1 cellular context compared by ENCODE assay signal in the genomic region with DNA sequence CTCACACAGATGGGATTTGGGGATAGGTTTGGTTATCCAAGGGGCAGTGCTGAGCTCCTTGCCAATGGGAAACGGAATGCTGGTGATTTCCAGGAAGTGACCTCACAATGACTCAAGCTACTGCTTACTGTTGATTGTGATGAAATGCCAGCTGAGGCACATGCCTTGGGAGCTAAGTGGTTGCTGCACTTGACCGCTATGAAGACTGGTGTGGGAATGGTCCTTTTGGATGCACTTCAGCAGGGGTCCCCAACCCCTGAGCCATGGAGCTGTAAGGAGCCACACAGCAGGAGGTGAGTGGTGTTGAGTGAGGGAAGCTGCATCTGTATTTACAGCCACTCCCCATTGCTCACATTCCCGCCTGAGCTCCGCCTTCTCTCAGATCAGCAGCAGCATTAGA.
TF ChIP-seq lines count a peak whose summit lies in the region.

No MANE protein-coding gene starts in this region.

TF ChIP-seq in H1, 55 proteins besides CTCF, POLR2A, EP300 and RAD21:
- TF ChIP-seq CREB1 (IDR thresholded peaks at IDR 0.05) = peak; percentile 61
